Comparison of ENCODE assay signal across 8 cellular contexts in genomic region chr20:1802385-1803215, GRCh38.
DNase-seq lines count a peak whose midpoint lies in the region; ATAC-seq, FAIRE-seq and TF ChIP-seq lines count a peak whose summit lies in the region.

No MANE protein-coding gene starts in this region.

- TF ChIP-seq CTCF in DOHH2 (IDR thresholded peaks at IDR 0.05; ENCODE audit: low read depth, low read length, poor library complexity, severe bottlenecking) (peak; percentile 61), bronchial epithelial cell (IDR thresholded peaks at IDR 0.05; ENCODE audit: insufficient read depth, low read length, severe bottlenecking) (peak; percentile 83)

- H3K4me3 ChIP-seq in DOHH2 (ENCODE audit: low read length) (peak overlapping the region; percentile 52), SJCRH30 (no peak overlapping the region), bronchial epithelial cell (ENCODE audit: low read depth, low read length) (peak overlapping the region; percentile 52), skin epidermis (peak overlapping the region; percentile 46 to 70 (median 54))

- FAIRE-seq in bronchial epithelial cell (lab: Jason Lieb, UNC): no peak

- ATAC-seq in HG03432 (IDR thresholded peaks at IDR 0.05; ENCODE audit: unreplicated experiment): peak; percentile 57
- no peak for ATAC-seq in HG02970 (IDR thresholded peaks at IDR 0.05; ENCODE audit: low FRiP score, unreplicated experiment)
- ATAC-seq in HG03439 (IDR thresholded peaks at IDR 0.05; ENCODE audit: unreplicated experiment): no peak

- H4K20me1 ChIP-seq in DOHH2 (ENCODE audit: control insufficient read depth, insufficient read depth, low read depth, low read length): peaks cover 12% of the 10 kb centered on the region

- no peaks in the 10 kb centered on the region for H3K9me2 ChIP-seq in DOHH2 (replicated peaks; ENCODE audit: control insufficient read depth, low read length)

- no peaks in the 10 kb centered on the region for H3K79me2 ChIP-seq in DOHH2 (ENCODE audit: control insufficient read depth, low read length)

- H3K9me3 ChIP-seq in DOHH2 (ENCODE audit: control insufficient read depth, insufficient read depth, low read length): no peaks in the 10 kb centered on the region
- H3K9me3 ChIP-seq in SJCRH30 (replicated peaks): no peaks in the 10 kb centered on the region

- H3F3A ChIP-seq in DOHH2 (ENCODE audit: control insufficient read depth, insufficient read depth): peaks cover 3% of the 10 kb centered on the region; the same call in 1 of the 2 replicates

- DNase-seq in SJCRH30: peak; percentile 35 to 48
- peak; percentile 54 for DNase-seq in bronchial epithelial cell (ENCODE audit: low read depth)
- peak; percentile 92 for DNase-seq in islet precursor cell

- H3K27me3 ChIP-seq in DOHH2 (ENCODE audit: control insufficient read depth, low read length) (peaks cover 80% of the 10 kb centered on the region), SJCRH30 (0 out of 2 replicates have a peak, but pooled peaks cover 3% of the 10 kb centered on the region), bronchial epithelial cell (ENCODE audit: control insufficient read depth, insufficient read depth, low read length) (no peaks in the 10 kb centered on the region)

- H3K4me1 ChIP-seq in DOHH2 (ENCODE audit: control insufficient read depth, low read length): peaks cover 18% of the 10 kb centered on the region
- no peaks in the 10 kb centered on the region for H3K4me1 ChIP-seq in SJCRH30

- H3K36me3 ChIP-seq in DOHH2 (ENCODE audit: control insufficient read depth, low read length) (no peaks in the 10 kb centered on the region), SJCRH30 (no peaks in the 10 kb centered on the region), bronchial epithelial cell (ENCODE audit: control insufficient read depth, insufficient read depth, low read length) (no peaks in the 10 kb centered on the region)

- peak overlapping the region; percentile 65 for H3K4me2 ChIP-seq in DOHH2 (ENCODE audit: low read length)

- H3K27ac ChIP-seq in DOHH2 (ENCODE audit: low read depth, low read length) (no peak overlapping the region), SJCRH30 (no peak overlapping the region), skin epidermis (peak overlapping the region; percentile 8 to 95 (median 81))

Comparison
In these comparisons a context has a peak if more than half of its experiments do, and no peak if none do; other contexts are left out.
1. H3K27ac ChIP-seq: peak in skin epidermis (21 of 21); none in DOHH2 (single experiment) and SJCRH30 (single experiment).
2. DNase-seq: peak in every context shown above with its lines; median percentile 92 in islet precursor cell; 54 in bronchial epithelial cell; 42 in SJCRH30.